Comparison of ENCODE assay signal across 7 cellular contexts in genomic region chr10:114925675-114926204, GRCh38. TPM values are rescaled to one million over a fixed set of nuclear protein-coding genes. Genes with fewer than 3 reads are reported as not detected.
DNase-seq lines count a peak whose midpoint lies in the region; ATAC-seq and TF ChIP-seq lines count a peak whose summit lies in the region.

No MANE protein-coding gene starts in this region.

- H3K27ac ChIP-seq in OCI-LY3 (ENCODE audit: low read length), result no peak overlapping the region

- H3K27ac Mint-ChIP-seq in HFFc6, result peak overlapping the region; percentile 25

- H4K20me1 ChIP-seq in OCI-LY3 (ENCODE audit: insufficient read depth, low read length), result no peaks in the 10 kb centered on the region

- DNase-seq in HFFc6 (peak; percentile 49), fibroblast of the aortic adventitia (ENCODE audit: low read depth) (peak; percentile 55), KG1 (lab: John Stamatoyannopoulos, UW) (no peak), HuH-7 (ENCODE audit: low spot score) (no peak), cerebellum (ENCODE audit: low spot score) (no peak)

- peaks cover 10% of the 10 kb centered on the region for H3K27me3 Mint-ChIP-seq in HFFc6 (ENCODE audit: insufficient read depth)

- H3K4me3 ChIP-seq in OCI-LY3 (ENCODE audit: low read length), result peak overlapping the region; percentile 18; the same call in 1 of the 2 replicates
- no peak overlapping the region for H3K4me3 ChIP-seq in fibroblast of the aortic adventitia (ENCODE audit: low read depth, low read length)

- TF ChIP-seq CTCF in HFFc6 (IDR thresholded peaks at IDR 0.05) (no peak), OCI-LY3 (IDR thresholded peaks at IDR 0.05; ENCODE audit: low read depth, low read length) (no peak), fibroblast of the aortic adventitia (IDR thresholded peaks at IDR 0.05; ENCODE audit: insufficient read depth, low read length) (no peak)

- no peaks in the 10 kb centered on the region for H3K27me3 ChIP-seq in OCI-LY3 (ENCODE audit: low read depth, low read length)

- H3K9ac ChIP-seq in OCI-LY3 (ENCODE audit: low read length), result no peak overlapping the region

- H3K9me3 Mint-ChIP-seq in HFFc6, result peaks cover 6% of the 10 kb centered on the region

- no peaks in the 10 kb centered on the region for H3K36me3 Mint-ChIP-seq in HFFc6 (ENCODE audit: low read depth)

- peak overlapping the region; percentile 29 for H3K4me3 Mint-ChIP-seq in HFFc6

- H3K79me2 ChIP-seq in OCI-LY3 (ENCODE audit: low read length), result no peaks in the 10 kb centered on the region

- H2AFZ ChIP-seq in OCI-LY3 (ENCODE audit: low read depth, low read length), result no peak overlapping the region

- H3K4me2 ChIP-seq in OCI-LY3 (ENCODE audit: low read length), result peak overlapping the region; percentile 37

- no peaks in the 10 kb centered on the region for H3K36me3 ChIP-seq in OCI-LY3 (replicated peaks; ENCODE audit: low read depth, low read length)

- H3K4me1 ChIP-seq in OCI-LY3 (ENCODE audit: low read length), result peaks cover 11% of the 10 kb centered on the region

- no peaks in the 10 kb centered on the region for H3K9me3 ChIP-seq in OCI-LY3 (ENCODE audit: insufficient read depth, low read length)

- peak; percentile 94 for ATAC-seq in GM18870 (IDR thresholded peaks at IDR 0.05; ENCODE audit: unreplicated experiment)

- H3K4me1 Mint-ChIP-seq in HFFc6 (ENCODE audit: low read depth), result peaks cover 22% of the 10 kb centered on the region

RNA-seq across cellular contexts. Expression of gene TRUB1, which starts 12.3 kb away (rescaled TPM):
- total RNA-seq in HFFc6 (2021; fragmentation: NEBNext Ultra II Directional; extraction: Animal tissue kit (Norgen Biotek cat#: 25700)), result 10 to 100 TPM; 17.4 to 23.2 (median 22.3) TPM
- total RNA-seq in fibroblast of the aortic adventitia (ENCODE audit: low replicate concordance) (31.8 and 71.7 TPM in 2 replicates), cerebellum (33.4 TPM)

Comparison
In these comparisons a context has a peak if more than half of its experiments do, and no peak if none do; other contexts are left out.
1. DNase-seq: peak in HFFc6 (single experiment) and fibroblast of the aortic adventitia (single experiment); none in KG1 (single experiment), HuH-7 (single experiment) and cerebellum (single experiment).